ENCODE assay signal across 9 cellular contexts in genomic region chr4:76250962-76251361, GRCh38. TPM values are rescaled to one million over a fixed set of nuclear protein-coding genes. Genes with fewer than 3 reads are reported as not detected.
A peak's percentile ranks its signal among the peaks of the same experiment; 100 is the strongest.
DNase-seq lines count a peak whose midpoint lies in the region; ATAC-seq and TF ChIP-seq lines count a peak whose summit lies in the region.
"Had no signal": no experiment of that assay in that cellular context is flagged by ENCODE, and none has a peak within 500 bp of the region (broad histone marks: within the 10 kb centered on the region; RNA-seq: fewer than 3 reads in every experiment).

No MANE protein-coding gene starts in this region.

- no peak for TF ChIP-seq POLR2A in body of pancreas (IDR thresholded peaks at IDR 0.05)
- TF ChIP-seq POLR2A in transverse colon (IDR thresholded peaks at IDR 0.05): no peak

- H3K9me3 ChIP-seq in body of pancreas (no peaks in the 10 kb centered on the region), lung (ENCODE audit: control insufficient read depth in 2 of 2, insufficient read depth in 1 of 2, low read length in 1 of 2) (no peaks in the 10 kb centered on the region), transverse colon (no peaks in the 10 kb centered on the region)

- no peak for TF ChIP-seq EP300 in transverse colon (IDR thresholded peaks at IDR 0.05; ENCODE audit: low read depth)

- peaks cover 8% of the 10 kb centered on the region for H3K4me1 Mint-ChIP-seq in activated CD4-positive, alpha-beta T cell treated with anti-CD3 and anti-CD28 coated beads, Interleukin-2, amount 10 ng/mL, durations not matched to agents 7 days and 5 days

- no peaks in the 10 kb centered on the region for H3K36me3 ChIP-seq in body of pancreas (replicated peaks in 1 of 2; ENCODE audit: insufficient read depth in 1 of 2, low read depth in 2 of 2)
- no peaks in the 10 kb centered on the region for H3K36me3 ChIP-seq in lung (ENCODE audit: control insufficient read depth in 2 of 2, insufficient read depth in 2 of 2, low read length in 2 of 2)
- no peaks in the 10 kb centered on the region for H3K36me3 ChIP-seq in transverse colon

- CTCF ChIA-PET in activated CD4-positive, alpha-beta T cell treated with anti-CD3 and anti-CD28 coated beads, Interleukin-2, amount 10 ng/mL, durations not matched to agents 7 days and 5 days (lab: Charles Lee): interaction anchor here (0.5 to 1.3 kb wide), 3 partner anchors 11 to 137 kb away, joined by 3 read pairs; no protein-coding TSS in a partner anchor

- H3K27me3 ChIP-seq in body of pancreas (no peaks in the 10 kb centered on the region), lung (ENCODE audit: control insufficient read depth, insufficient read depth) (no peaks in the 10 kb centered on the region), transverse colon (peaks cover 3% of the 10 kb centered on the region)

- TF ChIP-seq CTCF in body of pancreas (IDR thresholded peaks at IDR 0.05): no peak
- no peak for TF ChIP-seq CTCF in lung (IDR thresholded peaks at IDR 0.05; ENCODE audit: control extremely low read depth, extremely low read depth)
- TF ChIP-seq CTCF in transverse colon (IDR thresholded peaks at IDR 0.05): no peak

- H3K27ac ChIP-seq in body of pancreas (peak overlapping the region; percentile 68 to 87 (median 84)), lung (ENCODE audit: low read depth in 1 of 2, low read length in 1 of 2) (peak overlapping the region in 1 of 2 donors; percentile 43), transverse colon (peak overlapping the region; percentile 28 to 54 (median 46))

- H3K9me3 Mint-ChIP-seq in activated CD4-positive, alpha-beta T cell treated with anti-CD3 and anti-CD28 coated beads, Interleukin-2, amount 10 ng/mL, durations not matched to agents 7 days and 5 days: no peaks in the 10 kb centered on the region

- peak overlapping the region; percentile 43 to 64 for H3K4me3 ChIP-seq in body of pancreas
- H3K4me3 ChIP-seq in lung: peak overlapping the region; percentile 48
- peak overlapping the region; percentile 16 to 60 (median 44) for H3K4me3 ChIP-seq in transverse colon

- peak overlapping the region; percentile 52 for H3K4me3 Mint-ChIP-seq in activated CD4-positive, alpha-beta T cell treated with anti-CD3 and anti-CD28 coated beads, Interleukin-2, amount 10 ng/mL, durations not matched to agents 7 days and 5 days

- H3K27me3 Mint-ChIP-seq in activated CD4-positive, alpha-beta T cell treated with anti-CD3 and anti-CD28 coated beads, Interleukin-2, amount 10 ng/mL, durations not matched to agents 7 days and 5 days: peaks cover 70% of the 10 kb centered on the region

- H3K27ac Mint-ChIP-seq in activated CD4-positive, alpha-beta T cell treated with anti-CD3 and anti-CD28 coated beads, Interleukin-2, amount 10 ng/mL, durations not matched to agents 7 days and 5 days: no peak overlapping the region

- H3K4me1 ChIP-seq in body of pancreas (peaks cover 23% of the 10 kb centered on the region), lung (ENCODE audit: control insufficient read depth in 2 of 2, insufficient read depth in 2 of 2, low read length in 2 of 2) (peaks cover 0 to 2% of the 10 kb centered on the region in 2 donors), transverse colon (peaks cover 4 to 12% (median 7%) of the 10 kb centered on the region in 4 donors)

- no peak for DNase-seq in activated CD4-positive, alpha-beta T cell treated with anti-CD3 and anti-CD28 coated beads, Interleukin-2, amount 10 ng/mL, durations not matched to agents 7 days and 5 days
- DNase-seq in activated CD4-positive, alpha-beta T cell treated with anti-CD3 and anti-CD28 coated beads, Interleukin-2, amount 50 U/mL, for 4 hours: no peak
- DNase-seq in body of pancreas (peak; percentile 22 to 38 (median 29)), lung (ENCODE audit: low spot score) (no peak), transverse colon (no peak), KBM-7 (no peak)
- DNase-seq in activated CD4-positive, alpha-beta T cell treated with anti-CD3 and anti-CD28 coated beads, Interleukin-2, amount 50 U/mL, for 1 hour: no peak

- ATAC-seq in body of pancreas (no peak), lung (ENCODE audit: insufficient read depth, low FRiP score) (no peak), GM21390 (IDR thresholded peaks at IDR 0.05; ENCODE audit: unreplicated experiment) (no peak)

- POLR2A ChIA-PET in activated CD4-positive, alpha-beta T cell treated with anti-CD3 and anti-CD28 coated beads, Interleukin-2, amount 10 ng/mL, durations not matched to agents 7 days and 5 days (lab: Charles Lee): no interaction called here

- intact Hi-C loops in body of pancreas (cut with DNase I) (no loop called here), transverse colon (cut with DNase I; ENCODE audit: low total_unique reads) (loop anchor here (5.0 kb wide), 1 partner anchor 74 kb away; no protein-coding TSS in a partner anchor)

- H3K36me3 Mint-ChIP-seq in activated CD4-positive, alpha-beta T cell treated with anti-CD3 and anti-CD28 coated beads, Interleukin-2, amount 10 ng/mL, durations not matched to agents 7 days and 5 days (ENCODE audit: low read depth): no peaks in the 10 kb centered on the region

- in situ Hi-C loops in transverse colon (cut with MboI; ENCODE audit: low pct_ligation_motif_present in 1 of 4, low pct_unique_long_range_greater_than_20kb in 1 of 4, low sequenced_read_pairs in 3 of 4): no loop called here
- in situ Hi-C loops in KBM-7 (cut with MboI; ENCODE audit: low pct_unique_long_range_greater_than_20kb, low sequenced_read_pairs): no loop called here

- 3 to 6% methylated on average over 6 of the region's 6 CpGs for WGBS in body of pancreas, 2 donors
- WGBS in lung, 2 donors: 13 to 18% methylated on average over 6 of the region's 6 CpGs
- WGBS in transverse colon (ENCODE audit: low coverage in 1 of 2), 2 donors: 10 to 20% methylated on average over 1 to 6 of the region's 6 CpGs

RNA-seq across cellular contexts. Expression of gene FAM47E, which starts 0.6 kb away (rescaled TPM):
- under 1 TPM in 1 of 2 experiments, not detected in 1; 0.17 TPM for total RNA-seq in activated CD4-positive, alpha-beta T cell treated with anti-CD3 and anti-CD28 coated beads, Interleukin-2, amount 10 ng/mL, durations not matched to agents 7 days and 5 days
- 10 to 100 TPM; 10.1 to 16.2 TPM for total RNA-seq in body of pancreas
- total RNA-seq in lung: 10 to 100 TPM in 1 of 2 donors, 1 to 10 TPM in 1; 6.3 to 10.7 TPM
- polyA plus RNA-seq in lung: 1 to 10 TPM; 4.4 to 7.6 TPM
- 1 to 10 TPM in 3 of 4 donors, under 1 TPM in 1; 0.20 to 7.8 (median 2.8) TPM for total RNA-seq in transverse colon
- total RNA-seq: M059J had no signal

RNA-seq across cellular contexts. Expression of gene SCARB2, which starts 37.3 kb away (rescaled TPM):
- 10 to 100 TPM; 17.0 to 17.8 TPM for total RNA-seq in activated CD4-positive, alpha-beta T cell treated with anti-CD3 and anti-CD28 coated beads, Interleukin-2, amount 10 ng/mL, durations not matched to agents 7 days and 5 days
- 100 to 1,000 TPM in 1 of 2 donors, 10 to 100 TPM in 1; 74.5 to 167 TPM for total RNA-seq in body of pancreas
- total RNA-seq in lung: 100 to 1,000 TPM; 195 to 360 TPM
- 100 to 1,000 TPM; 104 to 105 TPM for polyA plus RNA-seq in lung
- total RNA-seq in transverse colon: 100 to 1,000 TPM; 139 to 210 (median 194) TPM

RNA-seq across cellular contexts. Expression of gene STBD1, which starts 55.6 kb away (rescaled TPM):
- 1 to 10 TPM in 1 of 2 experiments, under 1 TPM in 1; 0.77 to 1.2 TPM for total RNA-seq in activated CD4-positive, alpha-beta T cell treated with anti-CD3 and anti-CD28 coated beads, Interleukin-2, amount 10 ng/mL, durations not matched to agents 7 days and 5 days
- total RNA-seq in body of pancreas (1 to 10 TPM; 6.2 to 6.6 TPM), lung (10 to 100 TPM in 1 of 2 donors, 1 to 10 TPM in 1; 4.8 to 14.8 TPM), transverse colon (10 to 100 TPM in 3 of 4 donors, 1 to 10 TPM in 1; 5.4 to 48.7 (median 17.0) TPM)
- 1 to 10 TPM; 1.5 to 8.9 TPM for polyA plus RNA-seq in lung

Comparison
In these comparisons a context has a peak if more than half of its experiments do, and no peak if none do; other contexts are left out.
1. DNase-seq: peak in body of pancreas (4 of 4); none in activated CD4-positive, alpha-beta T cell treated with anti-CD3 and anti-CD28 coated beads, Interleukin-2, amount 10 ng/mL, durations not matched to agents 7 days and 5 days (single experiment), activated CD4-positive, alpha-beta T cell treated with anti-CD3 and anti-CD28 coated beads, Interleukin-2, amount 50 U/mL, for 4 hours (0 of 2), lung (single experiment), transverse colon (single experiment), KBM-7 (single experiment) and activated CD4-positive, alpha-beta T cell treated with anti-CD3 and anti-CD28 coated beads, Interleukin-2, amount 50 U/mL, for 1 hour (single experiment).
2. RNA of gene SCARB2, which starts 37.3 kb away (total RNA-seq): 195 to 360 TPM in lung, 139 to 210 TPM in transverse colon and 74.5 to 167 TPM in body of pancreas; 17.0 to 17.8 TPM in activated CD4-positive, alpha-beta T cell treated with anti-CD3 and anti-CD28 coated beads, Interleukin-2, amount 10 ng/mL, durations not matched to agents 7 days and 5 days; every median in the first group is over 4 times any median in the second.
3. Peak in every context shown above with its lines, with median percentiles within 50 percentile points of each other: H3K4me3 ChIP-seq.